Comparison of ENCODE assay signal across 8 cellular contexts in genomic region chr2:61536723-61537581, GRCh38. TPM values are rescaled to one million over a fixed set of nuclear protein-coding genes. Genes with fewer than 3 reads are reported as not detected.
A peak's percentile ranks its signal among the peaks of the same experiment; 100 is the strongest.
DNase-seq lines count a peak whose midpoint lies in the region; ATAC-seq and TF ChIP-seq lines count a peak whose summit lies in the region.

No MANE protein-coding gene starts in this region.

- peak; percentile 39 to 51 for TF ChIP-seq POLR2A in Peyer's patch (IDR thresholded peaks at IDR 0.05)

- H3K4me3 Mint-ChIP-seq in naive thymus-derived CD4-positive, alpha-beta T cell, result peak overlapping the region; percentile 89 to 100 (median 98)
- H3K4me3 Mint-ChIP-seq in stimulated activated memory B cell treated with anti-CD40 and anti-IgM and Interleukin-4, amounts not matched to agents 10 μg/mL and 1 μg/mL and 100 μg/mL, for 72 hours, result peak overlapping the region; percentile 99

- no peaks in the 10 kb centered on the region for H3K9me3 ChIP-seq in Peyer's patch
- H3K9me3 ChIP-seq in fibroblast of lung (ENCODE audit: control insufficient read depth, insufficient read depth, low read depth, low read length), result no peaks in the 10 kb centered on the region
- no peaks in the 10 kb centered on the region for H3K9me3 ChIP-seq in naive thymus-derived CD4-positive, alpha-beta T cell (ENCODE audit: control insufficient read depth in 2 of 3, low read length in 3 of 3)

- H3K27me3 Mint-ChIP-seq in naive thymus-derived CD4-positive, alpha-beta T cell, result peaks cover 0 to 8% (median 0%) of the 10 kb centered on the region in 5 donors
- no peaks in the 10 kb centered on the region for H3K27me3 Mint-ChIP-seq in stimulated activated memory B cell treated with anti-CD40 and anti-IgM and Interleukin-4, amounts not matched to agents 10 μg/mL and 1 μg/mL and 100 μg/mL, for 72 hours

- H3K27ac ChIP-seq in Peyer's patch (peak overlapping the region; percentile 95 to 99 (median 97)), fibroblast of lung (ENCODE audit: insufficient read depth, low read length) (peak overlapping the region; percentile 96)
- peak overlapping the region; percentile 98 for H3K27ac ChIP-seq in naive thymus-derived CD4-positive, alpha-beta T cell (ENCODE audit: low read depth, low read length)

- no peak overlapping the region for H2AFZ ChIP-seq in fibroblast of lung (ENCODE audit: low read length)

- TF ChIP-seq CTCF in Peyer's patch (IDR thresholded peaks at IDR 0.05) (no peak), fibroblast of lung (conservative IDR thresholded peaks at IDR 0.05 in 1 of 2, IDR thresholded peaks at IDR 0.05 in 1 of 2; ENCODE audit: low read depth in 1 of 2, low read length in 2 of 2) (no peak)

- no peaks in the 10 kb centered on the region for H3K36me3 ChIP-seq in Peyer's patch
- H3K36me3 ChIP-seq in fibroblast of lung (ENCODE audit: control insufficient read depth, insufficient read depth, low read length), result peaks cover 2% of the 10 kb centered on the region
- peaks cover 0 to 7% (median 0%) of the 10 kb centered on the region in 3 experiments for H3K36me3 ChIP-seq in naive thymus-derived CD4-positive, alpha-beta T cell (ENCODE audit: control insufficient read depth in 2 of 3, insufficient read depth in 3 of 3, low read length in 3 of 3)

- peak overlapping the region; percentile 30 for H3K4me2 ChIP-seq in fibroblast of lung (ENCODE audit: extremely low read depth, insufficient read depth, low read length)

- H3K79me2 ChIP-seq in fibroblast of lung (ENCODE audit: control insufficient read depth, insufficient read depth, low read length), result peaks cover 58% of the 10 kb centered on the region

- H3K9ac ChIP-seq in fibroblast of lung (ENCODE audit: insufficient read depth, low read length), result peak overlapping the region; percentile 91

- peaks cover 0 to 26% (median 4%) of the 10 kb centered on the region in 4 donors for H3K4me1 ChIP-seq in Peyer's patch
- peaks cover 3% of the 10 kb centered on the region for H3K4me1 ChIP-seq in fibroblast of lung (ENCODE audit: control insufficient read depth, extremely low read depth, insufficient read depth, low read length)
- H3K4me1 ChIP-seq in naive thymus-derived CD4-positive, alpha-beta T cell (ENCODE audit: control insufficient read depth in 2 of 2, insufficient read depth in 2 of 2, low read length in 2 of 2), result peaks cover 19 to 24% of the 10 kb centered on the region in 2 donors

- DNase-seq in DMS153 (lab: John Stamatoyannopoulos, UW), result peak; percentile 35
- peak; percentile 59 for DNase-seq in HuH-7.5 (ENCODE audit: low spot score)
- peak; percentile 83 to 96 (median 93) for DNase-seq in Peyer's patch
- DNase-seq in activated T-helper 1 cell treated with anti-CD3 and anti-CD28 coated beads, Interleukin-2, amount 50 U/mL, for 16 hours (ENCODE audit: low read depth in 1 of 2, low spot score in 1 of 2), result peak; percentile 67 to 71
- DNase-seq in fibroblast of lung (ENCODE audit: low read depth in 2 of 2), result peak; percentile 90 to 91
- DNase-seq in naive thymus-derived CD4-positive, alpha-beta T cell, result peak; percentile 54 to 90 (median 83)

- peaks cover 0 to 8% (median 0%) of the 10 kb centered on the region in 5 donors for H3K36me3 Mint-ChIP-seq in naive thymus-derived CD4-positive, alpha-beta T cell
- H3K36me3 Mint-ChIP-seq in stimulated activated memory B cell treated with anti-CD40 and anti-IgM and Interleukin-4, amounts not matched to agents 10 μg/mL and 1 μg/mL and 100 μg/mL, for 72 hours, result peaks cover 6% of the 10 kb centered on the region

- ATAC-seq in GM21526 (IDR thresholded peaks at IDR 0.05; ENCODE audit: low FRiP score, unreplicated experiment), result peak; percentile 58
- ATAC-seq in naive thymus-derived CD4-positive, alpha-beta T cell, result peak; percentile 64
- ATAC-seq in stimulated activated memory B cell treated with anti-CD40 and anti-IgM and Interleukin-4, amounts not matched to agents 10 μg/mL and 1 μg/mL and 100 μg/mL, for 72 hours, result peak; percentile 79

- intact Hi-C loops in naive thymus-derived CD4-positive, alpha-beta T cell (cut with micrococcal nuclease), result loop anchor here (1.0 to 10.0 kb wide), 14 partner anchors 12 to 1650 kb away; partner anchors contain the start of genes PAPOLG (in 2 of the 2), B3GNT2 (in 1 of the 2), COMMD1 (in 1 of the 2) and EHBP1 (in 1 of the 2)

- peak overlapping the region; percentile 94 to 100 (median 99) for H3K27ac Mint-ChIP-seq in naive thymus-derived CD4-positive, alpha-beta T cell
- H3K27ac Mint-ChIP-seq in stimulated activated memory B cell treated with anti-CD40 and anti-IgM and Interleukin-4, amounts not matched to agents 10 μg/mL and 1 μg/mL and 100 μg/mL, for 72 hours, result peak overlapping the region; percentile 98

- CTCF ChIA-PET in naive thymus-derived CD4-positive, alpha-beta T cell (lab: Charles Lee), result interaction anchor here (1.4 kb wide), 1 partner anchor 111 kb away, joined by 4 read pairs; no protein-coding TSS in a partner anchor

- H3K27me3 ChIP-seq in Peyer's patch, result no peaks in the 10 kb centered on the region
- no peaks in the 10 kb centered on the region for H3K27me3 ChIP-seq in fibroblast of lung (ENCODE audit: control insufficient read depth, insufficient read depth, low read length)
- H3K27me3 ChIP-seq in naive thymus-derived CD4-positive, alpha-beta T cell (ENCODE audit: control insufficient read depth in 2 of 2, insufficient read depth in 2 of 2, low read length in 2 of 2), result no peaks in the 10 kb centered on the region

- POLR2A ChIA-PET in naive thymus-derived CD4-positive, alpha-beta T cell (lab: Charles Lee), result interaction anchor here (0.6 to 3.4 kb wide), 14 partner anchors 8 to 360 kb away, joined by 3 to 26 read pairs (median 5); no protein-coding TSS in a partner anchor

- H3K9me3 Mint-ChIP-seq in naive thymus-derived CD4-positive, alpha-beta T cell, result peaks cover 0 to 8% (median 0%) of the 10 kb centered on the region in 11 donors
- H3K9me3 Mint-ChIP-seq in stimulated activated memory B cell treated with anti-CD40 and anti-IgM and Interleukin-4, amounts not matched to agents 10 μg/mL and 1 μg/mL and 100 μg/mL, for 72 hours, result no peaks in the 10 kb centered on the region

- H4K20me1 ChIP-seq in fibroblast of lung (ENCODE audit: control insufficient read depth, extremely low read depth, insufficient read depth, low read length), result peaks cover 3% of the 10 kb centered on the region

- peaks cover 24 to 49% (median 35%) of the 10 kb centered on the region in 7 donors for H3K4me1 Mint-ChIP-seq in naive thymus-derived CD4-positive, alpha-beta T cell
- H3K4me1 Mint-ChIP-seq in stimulated activated memory B cell treated with anti-CD40 and anti-IgM and Interleukin-4, amounts not matched to agents 10 μg/mL and 1 μg/mL and 100 μg/mL, for 72 hours, result peaks cover 33% of the 10 kb centered on the region

- H3K4me3 ChIP-seq in Peyer's patch (peak overlapping the region; percentile 71 to 93 (median 76)), fibroblast of lung (replicated peaks in 1 of 4; ENCODE audit: control extremely low read depth in 1 of 4, insufficient read depth in 1 of 4, low read depth in 3 of 4, low read length in 4 of 4) (peak overlapping the region; percentile 61 to 100 (median 70))
- H3K4me3 ChIP-seq in naive thymus-derived CD4-positive, alpha-beta T cell (ENCODE audit: low read length), result peak overlapping the region; percentile 96

RNA-seq across cellular contexts. Expression of gene XPO1, which starts 1.2 kb away (rescaled TPM):
- 100 to 1,000 TPM in 3 of 4 donors, 10 to 100 TPM in 1; 71.1 to 158 (median 119) TPM for total RNA-seq in Peyer's patch
- 297 and 348 TPM in 2 replicates for total RNA-seq in fibroblast of lung
- 91.8 and 114 TPM in 2 replicates for polyA plus RNA-seq in fibroblast of lung
- 64.1 and 84.8 TPM in 2 replicates for polyA plus RNA-seq in fibroblast of lung (2012)
- polyA minus RNA-seq in fibroblast of lung (ENCODE audit: low replicate concordance), result 10.5 and 11.3 TPM in 2 replicates
- 100 to 1,000 TPM; 132 to 192 (median 181) TPM for total RNA-seq in naive thymus-derived CD4-positive, alpha-beta T cell
- polyA plus RNA-seq in naive thymus-derived CD4-positive, alpha-beta T cell, result 10 to 100 TPM; 40.2 to 45.1 TPM

Comparison
In these comparisons a context has a peak if more than half of its experiments do, and no peak if none do; other contexts are left out.
1. Peak in every context shown above with its lines: DNase-seq, ATAC-seq, H3K4me3 ChIP-seq and H3K27ac ChIP-seq.
2. DNase-seq: peak in every context shown above with its lines; median percentile 93 in Peyer's patch; 90 in fibroblast of lung; 83 in naive thymus-derived CD4-positive, alpha-beta T cell; 69 in activated T-helper 1 cell treated with anti-CD3 and anti-CD28 coated beads, Interleukin-2, amount 50 U/mL, for 16 hours; 59 in HuH-7.5; 35 in DMS153.